ENCODE assay signal across 8 cellular contexts in genomic region chr18:47215554-47216138, GRCh38. TPM values are rescaled to one million over a fixed set of nuclear protein-coding genes. Genes with fewer than 3 reads are reported as not detected.
DNase-seq lines count a peak whose midpoint lies in the region; ATAC-seq and TF ChIP-seq lines count a peak whose summit lies in the region.

No MANE protein-coding gene starts in this region.

- no peak for ATAC-seq in HG02970 (IDR thresholded peaks at IDR 0.05; ENCODE audit: low FRiP score, unreplicated experiment)
- no peak for ATAC-seq in HG03432 (IDR thresholded peaks at IDR 0.05; ENCODE audit: unreplicated experiment)

- no peaks in the 10 kb centered on the region for H3K36me3 Mint-ChIP-seq in activated naive CD8-positive, alpha-beta T cell treated with anti-CD3 and anti-CD28 coated beads for 36 hours

- TF ChIP-seq CTCF in AG09309 (IDR thresholded peaks at IDR 0.05; ENCODE audit: control insufficient read depth, insufficient read depth, low read depth, low read length, missing control alignments) (peak; percentile 61), GM12865 (IDR thresholded peaks at IDR 0.05; ENCODE audit: insufficient read depth, low read depth, low read length, missing control alignments) (peak; percentile 52), hepatocyte (IDR thresholded peaks at IDR 0.05; ENCODE audit: poor library complexity) (peak; percentile 85), stomach (IDR thresholded peaks at IDR 0.05) (peak in 4 of 7 experiments; percentile 23 to 54 (median 39))

- H3K27me3 ChIP-seq in hepatocyte (peaks cover 44% of the 10 kb centered on the region), stomach (peaks cover 0 to 28% (median 14%) of the 10 kb centered on the region in 3 donors)

- no peak for TF ChIP-seq POLR2A in stomach (IDR thresholded peaks at IDR 0.05)

- no peak overlapping the region for H2AFZ ChIP-seq in hepatocyte

- intact Hi-C loops in stomach (cut with DNase I; ENCODE audit: low total_unique reads), result loop anchor here (5.0 kb wide), 1 partner anchor 532 kb away; no protein-coding TSS in a partner anchor

- H4K20me1 ChIP-seq in hepatocyte (ENCODE audit: insufficient read depth, poor library complexity, severe bottlenecking), result no peaks in the 10 kb centered on the region

- no peaks in the 10 kb centered on the region for H3K36me3 ChIP-seq in hepatocyte (replicated peaks; ENCODE audit: insufficient read depth, low read depth)
- no peaks in the 10 kb centered on the region for H3K36me3 ChIP-seq in stomach

- under 1% methylated on average over 5 of the region's 5 CpGs for WGBS in hepatocyte (ENCODE audit: low lambda C conversion rate, missing lambda C conversion rate)
- 0 to 4% (median 1%) methylated on average over 5 of the region's 5 CpGs for WGBS in stomach, 5 donors

- no peaks in the 10 kb centered on the region for H3K79me2 ChIP-seq in hepatocyte

- H3K4me3 ChIP-seq in AG09309 (ENCODE audit: control insufficient read depth, low read depth, low read length) (no peak overlapping the region), GM12865 (ENCODE audit: low read depth, low read length) (no peak overlapping the region), hepatocyte (no peak overlapping the region), stomach (no peak overlapping the region)

- H3K27ac ChIP-seq in hepatocyte (no peak overlapping the region), stomach (no peak overlapping the region)

- no peak overlapping the region for H3K4me3 Mint-ChIP-seq in activated naive CD8-positive, alpha-beta T cell treated with anti-CD3 and anti-CD28 coated beads for 36 hours

- peaks cover 55% of the 10 kb centered on the region for H3K27me3 Mint-ChIP-seq in activated naive CD8-positive, alpha-beta T cell treated with anti-CD3 and anti-CD28 coated beads for 36 hours

- H3K9me3 ChIP-seq in hepatocyte (ENCODE audit: low read depth), result no peaks in the 10 kb centered on the region
- H3K9me3 ChIP-seq in stomach, result no peaks in the 10 kb centered on the region

- H3K9me2 ChIP-seq in hepatocyte (replicated peaks; ENCODE audit: insufficient read depth), result no peaks in the 10 kb centered on the region

- no peaks in the 10 kb centered on the region for H3K9me3 Mint-ChIP-seq in activated naive CD8-positive, alpha-beta T cell treated with anti-CD3 and anti-CD28 coated beads for 36 hours

- H3K4me1 Mint-ChIP-seq in activated naive CD8-positive, alpha-beta T cell treated with anti-CD3 and anti-CD28 coated beads for 36 hours, result no peaks in the 10 kb centered on the region

- no peak overlapping the region for H3K4me2 ChIP-seq in hepatocyte

- H3K4me1 ChIP-seq in hepatocyte (ENCODE audit: insufficient read depth) (no peaks in the 10 kb centered on the region), stomach (no peaks in the 10 kb centered on the region)

- no peak for TF ChIP-seq EP300 in stomach (IDR thresholded peaks at IDR 0.05)

- peak; percentile 20 for DNase-seq in AG09309 (ENCODE audit: low read depth)
- DNase-seq in GM12865 (ENCODE audit: low read depth), result peak; percentile 51
- peak; percentile 47 for DNase-seq in NCI-H2107 treated with DMSO at 0.1 percent for 48 hours (lab: John Stamatoyannopoulos, UW; ENCODE audit: unreplicated experiment)
- peak; percentile 17 for DNase-seq in activated naive CD8-positive, alpha-beta T cell treated with anti-CD3 and anti-CD28 coated beads for 36 hours
- peak; percentile 78 for DNase-seq in hepatocyte (ENCODE audit: low spot score)
- no peak for DNase-seq in stomach

- no peak overlapping the region for H3K27ac Mint-ChIP-seq in activated naive CD8-positive, alpha-beta T cell treated with anti-CD3 and anti-CD28 coated beads for 36 hours

RNA-seq across cellular contexts. Expression of gene SKOR2, which starts 35.8 kb away (rescaled TPM):
- total RNA-seq in activated naive CD8-positive, alpha-beta T cell treated with anti-CD3 and anti-CD28 coated beads for 36 hours, result not detected
- total RNA-seq in hepatocyte (not detected in 2 replicates), stomach (not detected)
- polyA plus RNA-seq in hepatocyte (not detected in 2 replicates), stomach (not detected)

RNA-seq across cellular contexts. Expression of gene IER3IP1, which starts 39.5 kb away (rescaled TPM):
- 10 to 100 TPM; 15.4 to 15.6 TPM for total RNA-seq in activated naive CD8-positive, alpha-beta T cell treated with anti-CD3 and anti-CD28 coated beads for 36 hours
- total RNA-seq in hepatocyte (30.9 and 32.6 TPM in 2 replicates), stomach (10 to 100 TPM in 2 of 5 donors, 1 to 10 TPM in 1, under 1 TPM in 2; under 0.01 to 39.1 (median 8.3) TPM)
- polyA plus RNA-seq in hepatocyte (29.7 and 33.8 TPM in 2 replicates), stomach (10 to 100 TPM; 11.3 to 12.8 (median 12.7) TPM)
